Comparison of ENCODE assay signal across 1 cellular context in genomic region chr1:167064622-167065021, GRCh38.
TF ChIP-seq lines count a peak whose summit lies in the region.

No MANE protein-coding gene starts in this region.

TF ChIP-seq in SK-N-SH treated with all-trans-retinoic acid at 6 μM for 48 hours, 23 proteins besides CTCF, POLR2A, EP300 and RAD21 (continued from another document):
- no peak for TF ChIP-seq TSHZ2 (CRISPR knock-in tag; IDR thresholded peaks at IDR 0.05)
- TF ChIP-seq TOX (CRISPR knock-in tag; IDR thresholded peaks at IDR 0.05; ENCODE audit: borderline replicate concordance): no peak
